ENCODE assay signal across 13 cellular contexts in genomic region chr2:62826953-62827675, GRCh38.
"Had no signal": no experiment of that assay in that cellular context is flagged by ENCODE, and none has a peak within 500 bp of the region (broad histone marks: within the 10 kb centered on the region; RNA-seq: fewer than 3 reads in every experiment).

No MANE protein-coding gene starts in this region.

- ATAC-seq: lower lobe of right lung; pancreas; stimulated activated effector memory CD8-positive, alpha-beta T cell treated with anti-CD3 and anti-CD28 coated beads, Interleukin-12 subunit alpha, Interleukin-12 subunit beta, amount 100 ng/mL, for 72 hours had no signal

- H3K36me3 ChIP-seq: lower lobe of right lung, thoracic aorta had no signal

- H3K27ac ChIP-seq: lower lobe of right lung, pancreas, thoracic aorta had no signal

- H3K9me3 ChIP-seq: lower lobe of right lung, pancreas had no signal

- H3K4me3 ChIP-seq: lower lobe of right lung, pancreas, thoracic aorta had no signal

- H3K27me3 ChIP-seq: pancreas had no signal

- DNase-seq: activated CD4-positive, alpha-beta memory T cell treated with anti-CD3 and anti-CD28 coated beads, Interleukin-2, amount 10 ng/mL, durations not matched to agents 7 days and 5 days; activated CD4-positive, alpha-beta T cell treated with anti-CD3 and anti-CD28 coated beads for 4 hours; activated effector memory CD4-positive, alpha-beta T cell treated with Interleukin-2 at 50 U/mL for 16 hours; activated T-cell treated with anti-CD3 and anti-CD28 coated beads, Interleukin-2, amount 50 U/mL, for 24 hours; central memory CD4-positive, alpha-beta T cell; cortex of kidney; effector CD8-positive, alpha-beta T cell; foreskin melanocyte; lower lobe of right lung; naive B cell; pancreas had no signal

- FAIRE-seq: pancreas had no signal
